ENCODE assay signal across 26 cellular contexts in the genomic region with DNA sequence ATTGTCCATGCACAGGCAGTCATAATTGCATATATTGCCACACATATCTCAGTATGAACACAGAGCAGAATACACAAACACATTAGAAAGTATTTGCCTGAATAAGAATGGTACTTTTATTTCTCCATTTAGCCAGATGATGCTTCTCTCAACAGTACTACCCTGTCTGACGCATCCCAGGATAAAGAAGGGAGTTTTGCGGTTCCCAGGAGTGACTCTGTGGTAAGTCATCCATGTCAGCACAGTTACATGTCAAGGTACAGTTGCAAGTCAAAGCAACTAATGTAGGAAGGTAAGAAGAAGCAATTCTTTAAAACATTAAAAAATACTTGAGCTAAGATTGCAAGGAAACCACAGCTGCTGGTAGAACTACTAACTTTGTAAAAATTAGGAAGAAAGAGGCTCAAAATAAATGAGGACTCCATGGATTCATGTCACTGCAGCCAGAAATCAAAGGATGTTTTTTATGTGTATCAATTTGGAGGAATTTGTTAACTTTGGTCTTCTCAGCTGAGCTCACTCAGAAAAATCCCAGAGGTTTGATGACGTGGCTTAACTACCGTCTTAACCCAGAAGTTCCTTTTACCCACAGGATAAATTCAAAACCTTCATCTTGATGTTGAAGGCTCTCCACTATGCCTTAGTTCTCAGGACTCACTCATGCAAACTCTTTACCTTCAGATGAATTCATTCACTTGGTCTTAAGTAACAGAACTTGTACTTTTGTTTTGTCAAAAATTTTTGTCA.
"Had no signal": no experiment of that assay in that cellular context is flagged by ENCODE, and none has a peak within 500 bp of the region (broad histone marks: within the 10 kb centered on the region; RNA-seq: fewer than 3 reads in every experiment).

No MANE protein-coding gene starts in this region.

- H3K27me3 ChIP-seq: body of pancreas, cardiac muscle cell, gastrocnemius medialis, neutrophil, ovary, right atrium auricular region, thyroid gland, upper lobe of right lung had no signal

- H3K4me3 ChIP-seq: body of pancreas, cardiac muscle cell, gastrocnemius medialis, lower lobe of right lung, ovary, prostate gland, right atrium auricular region, thyroid gland, upper lobe of right lung had no signal

- DNase-seq: activated CD4-positive, alpha-beta T cell treated with anti-CD3 and anti-CD28 coated beads for 4 hours; activated CD4-positive, alpha-beta T cell treated with anti-CD3 and anti-CD28 coated beads, Interleukin-2, amount 50 U/mL, for 48 hours; activated CD4-positive, CD25-positive, alpha-beta regulatory T cell; activated CD8-positive, alpha-beta memory T cell treated with anti-CD3 and anti-CD28 coated beads, Interleukin-2, amount 50 U/mL, for 48 hours; activated effector memory CD4-positive, alpha-beta T cell treated with anti-CD3 and anti-CD28 coated beads, Interleukin-2, amount 50 U/mL, for 16 hours; activated naive CD4-positive, alpha-beta T cell treated with anti-CD3 and anti-CD28 coated beads, Interleukin-2, amount 10 ng/mL, durations not matched to agents 7 days and 5 days; anterior cingulate cortex; body of pancreas; cortex of kidney; gastrocnemius medialis; head of caudate nucleus; lower lobe of right lung; naive thymus-derived CD8-positive, alpha-beta T cell; ovary; stimulated activated CD4-positive, alpha-beta T cell treated with anti-CD3 and anti-CD28 coated beads, Interleukin-12 subunit alpha, Interleukin-12 subunit beta, amount 100 ng/mL, for 4 hours; substantia nigra; T-helper 1 cell; thyroid gland; upper lobe of right lung had no signal

- H3K36me3 ChIP-seq: cardiac muscle cell, gastrocnemius medialis, lower lobe of right lung, neutrophil, ovary, prostate gland, right atrium auricular region, thyroid gland, upper lobe of right lung had no signal

- H3K27ac ChIP-seq: body of pancreas, cardiac muscle cell, gastrocnemius medialis, lower lobe of right lung, neutrophil, ovary, prostate gland, right atrium auricular region, thyroid gland, upper lobe of right lung had no signal

- H3K4me1 ChIP-seq: body of pancreas, gastrocnemius medialis, lower lobe of right lung, prostate gland, right atrium auricular region, thyroid gland, upper lobe of right lung had no signal

- H3K36me3 Mint-ChIP-seq: activated naive CD4-positive, alpha-beta T cell treated with anti-CD3 and anti-CD28 coated beads, Interleukin-2, amount 10 ng/mL, durations not matched to agents 7 days and 5 days; naive thymus-derived CD8-positive, alpha-beta T cell had no signal

- FAIRE-seq: endometrium, islet of Langerhans had no signal

- H3K4me1 Mint-ChIP-seq: activated naive CD4-positive, alpha-beta T cell treated with anti-CD3 and anti-CD28 coated beads, Interleukin-2, amount 10 ng/mL, durations not matched to agents 7 days and 5 days; naive thymus-derived CD8-positive, alpha-beta T cell had no signal

- H3K9me3 ChIP-seq: body of pancreas, gastrocnemius medialis, lower lobe of right lung, neutrophil, ovary, prostate gland, right atrium auricular region, thyroid gland, upper lobe of right lung had no signal

- H3K27ac Mint-ChIP-seq: activated naive CD4-positive, alpha-beta T cell treated with anti-CD3 and anti-CD28 coated beads, Interleukin-2, amount 10 ng/mL, durations not matched to agents 7 days and 5 days; stimulated activated naive CD8-positive, alpha-beta T cell treated with anti-CD3 and anti-CD28 coated beads, Interleukin-15, Interleukin-2, amounts not matched to agents 100 ng/mL and 50 ng/mL, for 24 hours had no signal

- H3K4me3 Mint-ChIP-seq: activated naive CD4-positive, alpha-beta T cell treated with anti-CD3 and anti-CD28 coated beads, Interleukin-2, amount 10 ng/mL, durations not matched to agents 7 days and 5 days; naive thymus-derived CD8-positive, alpha-beta T cell; stimulated activated naive CD8-positive, alpha-beta T cell treated with anti-CD3 and anti-CD28 coated beads, Interleukin-15, Interleukin-2, amounts not matched to agents 100 ng/mL and 50 ng/mL, for 24 hours had no signal

- H3K27me3 Mint-ChIP-seq: activated naive CD4-positive, alpha-beta T cell treated with anti-CD3 and anti-CD28 coated beads, Interleukin-2, amount 10 ng/mL, durations not matched to agents 7 days and 5 days; naive thymus-derived CD8-positive, alpha-beta T cell; stimulated activated naive CD8-positive, alpha-beta T cell treated with anti-CD3 and anti-CD28 coated beads, Interleukin-15, Interleukin-2, amounts not matched to agents 100 ng/mL and 50 ng/mL, for 24 hours had no signal
